Comparison of ENCODE assay signal across 9 cellular contexts in genomic region chr3:193780810-193781472, GRCh38.
DNase-seq lines count a peak whose midpoint lies in the region; ATAC-seq, FAIRE-seq and TF ChIP-seq lines count a peak whose summit lies in the region.
"Had no signal": no experiment of that assay in that cellular context is flagged by ENCODE, and none has a peak within 500 bp of the region (broad histone marks: within the 10 kb centered on the region; RNA-seq: fewer than 3 reads in every experiment).

No MANE protein-coding gene starts in this region.

- H3K79me2 ChIP-seq in H1 (ENCODE audit: control insufficient read depth in 1 of 2, insufficient read depth in 2 of 2, low read length in 2 of 2) = no peaks in the 10 kb centered on the region

- H3K4me1 Mint-ChIP-seq in immature natural killer cell = no peaks in the 10 kb centered on the region

- peak; percentile 72 for ATAC-seq in lung (ENCODE audit: insufficient read depth, low FRiP score)

- H3K23ac ChIP-seq in H1 (ENCODE audit: insufficient read length) = no peak overlapping the region

- H3K23me2 ChIP-seq in H1 (ENCODE audit: low read depth, low read length) = no peaks in the 10 kb centered on the region

- no peaks in the 10 kb centered on the region for H3K36me3 Mint-ChIP-seq in immature natural killer cell
- H3K36me3 Mint-ChIP-seq: CD4-positive, CD25-positive, alpha-beta regulatory T cell had no signal

- POLR2A ChIA-PET in H1 (lab: Charles Lee; ENCODE audit: partially characterized antibody) = interaction anchor here (0.8 to 4.7 kb wide), 5 partner anchors 31 to 384 kb away, joined by 3 to 19 read pairs (median 4); partner anchors contain the start of gene HES1

- H3K4ac ChIP-seq in H1 (replicated peaks; ENCODE audit: insufficient read length, low read depth, low read length) = no peak overlapping the region

- H3K4me1 ChIP-seq in H1 (replicated peaks in 1 of 4; ENCODE audit: control insufficient read depth in 3 of 4, insufficient read depth in 4 of 4, low read length in 3 of 4) = peaks cover 12 to 21% (median 18%) of the 10 kb centered on the region in 4 experiments
- no peaks in the 10 kb centered on the region for H3K4me1 ChIP-seq in lung (ENCODE audit: control insufficient read depth in 2 of 2, insufficient read depth in 2 of 2, low read length in 2 of 2)
- H3K4me1 ChIP-seq in testis = no peaks in the 10 kb centered on the region

- TF ChIP-seq POLR2A in H1 (IDR thresholded peaks at IDR 0.05; ENCODE audit: control extremely low read depth in 1 of 2, low read depth in 2 of 2, low read length in 2 of 2) (no peak), testis (IDR thresholded peaks at IDR 0.05) (no peak)

- H3K27ac ChIP-seq in H1 (ENCODE audit: low read depth, low read length) = no peak overlapping the region
- H3K27ac ChIP-seq in lung (ENCODE audit: low read depth in 1 of 2, low read length in 1 of 2) = no peak overlapping the region
- H3K27ac ChIP-seq in testis = no peak overlapping the region

- no peak overlapping the region for H3K4me3 Mint-ChIP-seq in immature natural killer cell
- H3K4me3 Mint-ChIP-seq: CD4-positive, CD25-positive, alpha-beta regulatory T cell had no signal

- no peaks in the 10 kb centered on the region for H4K20me1 ChIP-seq in H1 (replicated peaks in 1 of 2; ENCODE audit: control insufficient read depth in 1 of 2, insufficient read depth in 2 of 2, low read length in 2 of 2)

- 25% methylated on average over 9 of the region's 11 CpGs; no CpG with 5 or more reads in 1 of the 2 experiments for WGBS in H1 (ENCODE audit: extremely low coverage in 1 of 2, insufficient coverage in 1 of 2, insufficient read length in 1 of 2, insufficient replicate concordance in 2 of 2, low coverage in 1 of 2, low lambda C conversion rate in 2 of 2, missing lambda C conversion rate in 1 of 2), 2 experiments
- 25 to 32% methylated on average over 11 of the region's 11 CpGs for WGBS in lung, 2 donors
- WGBS in testis, 2 donors = 32 to 35% methylated on average over 11 of the region's 11 CpGs

- no peak overlapping the region for H4K8ac ChIP-seq in H1 (ENCODE audit: extremely low read depth, insufficient read depth, low read length)

- H2BK12ac ChIP-seq in H1 (ENCODE audit: low read depth, low read length) = no peak overlapping the region; the same call in 1 of the 2 replicates

- H3K27me3 ChIP-seq in H1 (replicated peaks in 1 of 4; ENCODE audit: control insufficient read depth in 3 of 4, extremely low read depth in 1 of 4, insufficient read depth in 3 of 4, low read length in 3 of 4) (peaks cover 0 to 20% (median 4%) of the 10 kb centered on the region in 4 experiments; a peak in 5 of 7 replicates), lung (ENCODE audit: control insufficient read depth, insufficient read depth) (no peaks in the 10 kb centered on the region), testis (no peaks in the 10 kb centered on the region)

- H3K27me3 Mint-ChIP-seq in immature natural killer cell (ENCODE audit: low read depth in 3 of 3) = peaks cover 1 to 4% (median 2%) of the 10 kb centered on the region in 3 donors

- H3K9me3 ChIP-seq in H1 (ENCODE audit: insufficient read depth in 2 of 2, low read depth in 1 of 2, low read length in 1 of 2) (no peaks in the 10 kb centered on the region), lung (ENCODE audit: control insufficient read depth in 2 of 2, insufficient read depth in 1 of 2, low read length in 1 of 2) (no peaks in the 10 kb centered on the region), testis (no peaks in the 10 kb centered on the region)

- peak; percentile 92 to 98 for TF ChIP-seq RAD21 in H1 (IDR thresholded peaks at IDR 0.05 in 1 of 2, conservative IDR thresholded peaks at IDR 0.05 in 1 of 2; ENCODE audit: low read depth in 2 of 2, low read length in 2 of 2)

- peak; percentile 58 for DNase-seq in NCI-H2227 (lab: John Stamatoyannopoulos, UW; ENCODE audit: unreplicated experiment)
- no peak for DNase-seq in NCI-H2227 treated with DMSO at 0.1 percent for 48 hours (lab: John Stamatoyannopoulos, UW)
- peak; percentile 52 for DNase-seq in NAMALWA (ENCODE audit: low spot score)
- DNase-seq in SW480 (ENCODE audit: low spot score) = peak; percentile 76
- DNase-seq in H1 (ENCODE audit: low read depth in 1 of 2, low spot score in 2 of 2) = peak; percentile 50 to 71
- peak; percentile 58 for DNase-seq in lung (ENCODE audit: low spot score)
- DNase-seq in testis = peak; percentile 77
- no peak for DNase-seq in immature natural killer cell

- no peak overlapping the region for H3K14ac ChIP-seq in H1 (ENCODE audit: insufficient read length)

- H3K9ac ChIP-seq in H1 (replicated peaks in 1 of 4; ENCODE audit: extremely low read depth in 1 of 4, low read depth in 3 of 4, low read length in 3 of 4) = no peak overlapping the region

- TF ChIP-seq EP300 in H1 (IDR thresholded peaks at IDR 0.05; ENCODE audit: borderline replicate concordance in 1 of 2, low read depth in 2 of 2, low read length in 2 of 2) = no peak

- peak overlapping the region; percentile 61 for H4K91ac ChIP-seq in H1 (replicated peaks; ENCODE audit: insufficient read length, low read length)

- TF ChIP-seq CTCF in H1 (IDR thresholded peaks at IDR 0.05; ENCODE audit: control extremely low read depth in 1 of 3, insufficient read depth in 1 of 3, low read depth in 1 of 3, low read length in 3 of 3) (peak; percentile 63 to 88 (median 73)), lung (IDR thresholded peaks at IDR 0.05; ENCODE audit: control extremely low read depth, extremely low read depth) (peak; percentile 33), testis (IDR thresholded peaks at IDR 0.05) (peak; percentile 57 to 63 (median 59))

- no peaks in the 10 kb centered on the region for H3K9me3 Mint-ChIP-seq in immature natural killer cell
- H3K9me3 Mint-ChIP-seq: CD4-positive, CD25-positive, alpha-beta regulatory T cell had no signal

- H4K5ac ChIP-seq in H1 (ENCODE audit: insufficient read length, low read depth, low read length) = no peak overlapping the region

- H2BK5ac ChIP-seq in H1 (ENCODE audit: low read depth, low read length) = no peak overlapping the region; the same call in 1 of the 2 replicates

- H3K4me3 ChIP-seq in H1 (ENCODE audit: extremely low read depth in 1 of 4, insufficient read depth in 2 of 4, low read depth in 3 of 4, low read length in 4 of 4) = no peak overlapping the region
- H3K4me3 ChIP-seq in lung = no peak overlapping the region
- H3K4me3 ChIP-seq in testis = no peak overlapping the region

- no peaks in the 10 kb centered on the region for H3K36me3 ChIP-seq in H1 (ENCODE audit: control insufficient read depth in 2 of 4, insufficient read depth in 4 of 4, low read length in 3 of 4)
- H3K36me3 ChIP-seq in lung (ENCODE audit: control insufficient read depth in 2 of 2, insufficient read depth in 2 of 2, low read length in 2 of 2) = no peaks in the 10 kb centered on the region
- no peaks in the 10 kb centered on the region for H3K36me3 ChIP-seq in testis (ENCODE audit: low read depth, missing control alignments)

- intact Hi-C loops in testis (cut with DNase I; ENCODE audit: low total_unique reads) = loop anchor here (2.0 to 10.0 kb wide), 3 partner anchors 224 to 534 kb away; no protein-coding TSS in a partner anchor

- no peak overlapping the region for H2AFZ ChIP-seq in H1 (ENCODE audit: low read length)

- CTCF ChIA-PET in H1 (lab: Charles Lee; ENCODE audit: partially characterized antibody) = interaction anchor here (0.7 to 6.3 kb wide), 74 partner anchors 8 to 562 kb away, joined by 3 to 64 read pairs (median 4); no protein-coding TSS in a partner anchor

- FAIRE-seq in H1 (lab: Jason Lieb, UNC) = no peak

- H3K27ac Mint-ChIP-seq in immature natural killer cell = no peak overlapping the region
- H3K27ac Mint-ChIP-seq: CD4-positive, CD25-positive, alpha-beta regulatory T cell had no signal

- H2BK120ac ChIP-seq in H1 (replicated peaks; ENCODE audit: low read depth, low read length) = no peak overlapping the region

- no peak overlapping the region for H2BK15ac ChIP-seq in H1 (ENCODE audit: low read length)

- H3K18ac ChIP-seq in H1 (ENCODE audit: extremely low read depth, low read length) = peak overlapping the region; percentile 79

- H3K4me2 ChIP-seq in H1 (ENCODE audit: insufficient read depth in 1 of 2, low read depth in 2 of 2, low read length in 2 of 2) = peak overlapping the region; percentile 9 to 34; a peak in 2 of 4 replicates

- H3K79me1 ChIP-seq in H1 (ENCODE audit: low read depth, low read length) = no peaks in the 10 kb centered on the region

- no peak overlapping the region for H3K56ac ChIP-seq in H1 (replicated peaks; ENCODE audit: insufficient read length, low read depth, low read length)

- H2AK5ac ChIP-seq in H1 (ENCODE audit: low read depth, low read length) = no peak overlapping the region

- no peak overlapping the region; the same call in 1 of the 2 replicates for H2BK20ac ChIP-seq in H1 (ENCODE audit: low read length)

TF ChIP-seq in H1, 55 proteins besides CTCF, POLR2A, EP300 and RAD21:
- TF ChIP-seq JUND (IDR thresholded peaks at IDR 0.05; ENCODE audit: low read length) (no peak), NRF1 (IDR thresholded peaks at IDR 0.05; ENCODE audit: low read depth, low read length) (no peak), TAF1 (IDR thresholded peaks at IDR 0.05; ENCODE audit: low read depth, low read length) (no peak), TEAD4 (IDR thresholded peaks at IDR 0.05; ENCODE audit: low read depth, low read length) (peak; percentile 84; the same call in 1 of the 2 replicates)

Comparison
In these comparisons a context has a peak if more than half of its experiments do, and no peak if none do; other contexts are left out.
1. DNase-seq: peak in NCI-H2227 (single experiment), NAMALWA (single experiment), SW480 (single experiment), H1 (2 of 2), lung (single experiment) and testis (single experiment); none in NCI-H2227 treated with DMSO at 0.1 percent for 48 hours (single experiment) and immature natural killer cell (0 of 3).
2. Peak in every context shown above with its lines, with median percentiles within 50 percentile points of each other: CTCF ChIP-seq.